10 cellular contexts compared by ENCODE assay signal in the genomic region with DNA sequence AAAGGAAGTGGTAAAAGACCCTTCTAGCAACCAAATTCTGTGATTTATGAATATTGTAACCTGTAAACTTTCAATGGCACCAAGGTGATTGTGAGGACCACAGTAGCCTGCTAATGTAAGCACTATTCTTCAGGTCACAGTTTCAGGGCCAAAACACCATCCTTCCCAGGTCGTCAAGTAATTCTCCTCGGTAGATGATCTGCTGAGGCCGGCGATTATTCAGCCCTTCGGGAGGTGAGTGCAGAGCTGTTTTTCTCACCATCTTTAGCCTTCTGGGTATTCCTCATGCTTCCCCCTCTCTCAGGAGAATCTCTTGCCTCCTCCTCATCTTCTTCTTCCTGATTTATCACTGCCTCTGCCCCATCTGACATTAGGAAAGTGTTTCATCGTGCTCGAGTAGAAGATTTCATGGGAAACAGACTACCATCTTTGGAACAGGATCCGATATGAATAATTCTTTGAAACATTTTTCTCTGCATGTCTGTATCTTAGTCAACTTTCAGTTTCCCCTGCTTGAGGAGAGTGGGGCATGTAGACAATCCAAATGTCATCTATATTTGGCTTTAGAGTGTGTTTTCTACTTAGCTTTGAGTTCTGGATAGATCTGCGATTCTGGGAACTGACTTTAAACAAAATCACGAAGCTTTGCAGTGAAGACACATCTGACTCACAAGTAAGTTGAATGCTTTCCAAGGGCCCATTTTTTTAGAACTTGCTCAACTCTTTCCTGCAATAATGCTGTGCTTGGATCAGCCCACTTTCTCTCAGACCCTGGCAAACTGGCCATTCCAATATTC.
DNase-seq lines count a peak whose midpoint lies in the region; ATAC-seq lines count a peak whose summit lies in the region.
"Had no signal": no experiment of that assay in that cellular context is flagged by ENCODE, and none has a peak within 500 bp of the region (broad histone marks: within the 10 kb centered on the region; RNA-seq: fewer than 3 reads in every experiment).

No MANE protein-coding gene starts in this region.

- H3K4me2 ChIP-seq in skeletal muscle satellite cell (ENCODE audit: low read length) = peak overlapping the region; percentile 83

- no peaks in the 10 kb centered on the region for H3K9me3 Mint-ChIP-seq in activated T-helper 2 cell treated with anti-CD3 and anti-CD28 coated beads, Interferon-gamma antibody, Interleukin-2, Interleukin-4, amounts not matched to agents 10 μg/mL and 5 μg/mL and 100 μg/mL, durations not matched to agents 14 hours and 24 hours and 36 hours
- no peaks in the 10 kb centered on the region for H3K9me3 Mint-ChIP-seq in stimulated activated naive B cell treated with anti-CD40 and anti-IgM and Interleukin-4, amounts not matched to agents 10 μg/mL and 1 μg/mL and 100 μg/mL, for 72 hours

- no peaks in the 10 kb centered on the region for H3K9me3 ChIP-seq in skeletal muscle satellite cell (replicated peaks; ENCODE audit: low read length)

- peaks cover 9% of the 10 kb centered on the region for H3K27me3 Mint-ChIP-seq in activated T-helper 2 cell treated with anti-CD3 and anti-CD28 coated beads, Interferon-gamma antibody, Interleukin-2, Interleukin-4, amounts not matched to agents 10 μg/mL and 5 μg/mL and 100 μg/mL, durations not matched to agents 14 hours and 24 hours and 36 hours (ENCODE audit: low read depth)
- H3K27me3 Mint-ChIP-seq in stimulated activated naive B cell treated with anti-CD40 and anti-IgM and Interleukin-4, amounts not matched to agents 10 μg/mL and 1 μg/mL and 100 μg/mL, for 72 hours = no peaks in the 10 kb centered on the region

- ATAC-seq in Right ventricle myocardium superior (ENCODE audit: poor library complexity) = peak; percentile 82
- ATAC-seq in GM18907 (IDR thresholded peaks at IDR 0.05; ENCODE audit: unreplicated experiment) = no peak
- no peak for ATAC-seq in stimulated activated naive B cell treated with anti-CD40 and anti-IgM and Interleukin-4, amounts not matched to agents 10 μg/mL and 1 μg/mL and 100 μg/mL, for 72 hours (replicated peaks)

- peak overlapping the region; percentile 80 for H3K9ac ChIP-seq in skeletal muscle satellite cell (ENCODE audit: low read depth, low read length)

- H3K4me1 Mint-ChIP-seq in activated T-helper 2 cell treated with anti-CD3 and anti-CD28 coated beads, Interferon-gamma antibody, Interleukin-2, Interleukin-4, amounts not matched to agents 10 μg/mL and 5 μg/mL and 100 μg/mL, durations not matched to agents 14 hours and 24 hours and 36 hours (ENCODE audit: low read depth) = peaks cover 26% of the 10 kb centered on the region
- H3K4me1 Mint-ChIP-seq in stimulated activated naive B cell treated with anti-CD40 and anti-IgM and Interleukin-4, amounts not matched to agents 10 μg/mL and 1 μg/mL and 100 μg/mL, for 72 hours = peaks cover 0 to 2% of the 10 kb centered on the region in 2 donors

- H3K27me3 ChIP-seq in skeletal muscle satellite cell (ENCODE audit: control insufficient read depth, insufficient read depth, low read length) = no peaks in the 10 kb centered on the region

- peak overlapping the region; percentile 59 for H3K4me3 ChIP-seq in skeletal muscle satellite cell (ENCODE audit: low read length)

- H3K36me3 ChIP-seq in skeletal muscle satellite cell (ENCODE audit: insufficient read depth, low read length) = no peaks in the 10 kb centered on the region

- H3K4me1 ChIP-seq in skeletal muscle satellite cell (ENCODE audit: control insufficient read depth, insufficient read depth, low read length) = peaks cover 56% of the 10 kb centered on the region

- peak overlapping the region; percentile 55 for H3K27ac Mint-ChIP-seq in activated T-helper 2 cell treated with anti-CD3 and anti-CD28 coated beads, Interferon-gamma antibody, Interleukin-2, Interleukin-4, amounts not matched to agents 10 μg/mL and 5 μg/mL and 100 μg/mL, durations not matched to agents 14 hours and 24 hours and 36 hours
- no peak overlapping the region for H3K27ac Mint-ChIP-seq in stimulated activated naive B cell treated with anti-CD40 and anti-IgM and Interleukin-4, amounts not matched to agents 10 μg/mL and 1 μg/mL and 100 μg/mL, for 72 hours

- DNase-seq in GM04503 (ENCODE audit: low read depth) = peak; percentile 96
- DNase-seq in activated T-helper 2 cell treated with anti-CD3 and anti-CD28 coated beads, Interferon-gamma antibody, Interleukin-2, Interleukin-4, amounts not matched to agents 10 μg/mL and 5 μg/mL and 100 μg/mL, durations not matched to agents 14 hours and 24 hours and 36 hours (ENCODE audit: low spot score) = no peak
- no peak for DNase-seq in Right ventricle myocardium superior
- no peak for DNase-seq in stimulated activated naive B cell treated with anti-CD40 and anti-IgM and Interleukin-4, amounts not matched to agents 10 μg/mL and 1 μg/mL and 100 μg/mL, for 72 hours
- DNase-seq in NCI-H1436 treated with DMSO at 0.1 percent for 48 hours (lab: John Stamatoyannopoulos, UW) = no peak
- DNase-seq in HUDEP-2 (lab: John Stamatoyannopoulos, UW; ENCODE audit: unreplicated experiment in 76 of 76) = no peak
- DNase-seq: SIG-M5; stimulated activated CD4-positive, alpha-beta T cell treated with anti-CD3 and anti-CD28 coated beads, Interleukin-15, amount 100 ng/mL, for 24 hours had no signal

- intact Hi-C loops in activated T-helper 2 cell treated with anti-CD3 and anti-CD28 coated beads, Interferon-gamma antibody, Interleukin-2, Interleukin-4, amounts not matched to agents 10 μg/mL and 5 μg/mL and 100 μg/mL, durations not matched to agents 14 hours and 24 hours and 36 hours (cut with micrococcal nuclease) = loop anchor here (1.0 kb wide), 1 partner anchor 25 kb away; no protein-coding TSS in a partner anchor
- intact Hi-C loops in Right ventricle myocardium superior (cut with DNase I) = no loop called here

- H3K4me3 Mint-ChIP-seq in activated T-helper 2 cell treated with anti-CD3 and anti-CD28 coated beads, Interferon-gamma antibody, Interleukin-2, Interleukin-4, amounts not matched to agents 10 μg/mL and 5 μg/mL and 100 μg/mL, durations not matched to agents 14 hours and 24 hours and 36 hours (ENCODE audit: low read depth) = no peak overlapping the region
- no peak overlapping the region for H3K4me3 Mint-ChIP-seq in stimulated activated naive B cell treated with anti-CD40 and anti-IgM and Interleukin-4, amounts not matched to agents 10 μg/mL and 1 μg/mL and 100 μg/mL, for 72 hours

- no peaks in the 10 kb centered on the region for H3K36me3 Mint-ChIP-seq in activated T-helper 2 cell treated with anti-CD3 and anti-CD28 coated beads, Interferon-gamma antibody, Interleukin-2, Interleukin-4, amounts not matched to agents 10 μg/mL and 5 μg/mL and 100 μg/mL, durations not matched to agents 14 hours and 24 hours and 36 hours (ENCODE audit: low read depth)
- H3K36me3 Mint-ChIP-seq in stimulated activated naive B cell treated with anti-CD40 and anti-IgM and Interleukin-4, amounts not matched to agents 10 μg/mL and 1 μg/mL and 100 μg/mL, for 72 hours = peaks cover 0 to 9% of the 10 kb centered on the region in 2 donors
